In the genomic region with DNA sequence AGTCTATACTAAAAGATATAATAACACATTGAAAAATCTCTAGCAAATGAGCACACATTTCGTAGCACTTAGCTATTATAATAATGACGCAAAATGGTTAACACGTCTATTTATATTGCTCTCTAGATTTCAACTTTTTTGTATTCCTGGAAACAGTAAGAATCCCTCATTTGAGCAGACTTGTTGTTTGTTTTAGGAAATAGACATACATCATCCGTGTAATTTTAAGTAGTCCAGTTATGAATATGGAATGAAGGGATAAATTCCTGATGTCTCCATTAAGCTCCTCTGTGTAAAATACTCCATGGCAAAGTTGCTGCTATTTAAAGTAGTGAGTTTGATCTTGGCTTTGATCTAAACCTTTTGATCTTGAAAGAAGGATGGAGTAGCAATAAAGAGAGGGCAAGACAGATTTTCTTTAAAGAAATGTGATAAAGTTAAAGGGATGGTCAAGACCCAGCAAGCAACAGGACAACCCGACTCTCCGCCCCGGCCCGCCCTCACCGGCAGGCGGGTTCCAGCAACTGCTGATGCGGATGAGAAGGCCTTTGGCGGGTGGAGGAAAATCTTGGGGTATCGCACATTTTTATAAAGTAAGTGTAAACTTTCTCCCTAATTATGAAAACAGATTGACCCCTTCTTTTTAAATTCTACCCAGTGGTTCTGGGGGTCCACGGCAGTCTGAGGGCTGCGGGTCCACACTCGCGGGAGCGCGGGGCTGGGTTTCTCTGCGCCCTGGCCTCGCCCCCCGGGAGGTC, we compare ENCODE assay signal across 8 cellular contexts.
DNase-seq lines count a peak whose midpoint lies in the region; ATAC-seq and TF ChIP-seq lines count a peak whose summit lies in the region.

No MANE protein-coding gene starts in this region.

- H3K4me3 ChIP-seq in adipocyte (ENCODE audit: low read length) = peak overlapping the region; percentile 89

- peak overlapping the region; percentile 56 to 77 for H3K4me3 Mint-ChIP-seq in CD14-positive monocyte

- H3K27ac Mint-ChIP-seq in CD14-positive monocyte = no peak overlapping the region

- no peak for TF ChIP-seq CTCF in CD14-positive monocyte (IDR thresholded peaks at IDR 0.05)

- peaks cover 53 to 72% (median 58%) of the 10 kb centered on the region in 3 donors for H3K27me3 Mint-ChIP-seq in CD14-positive monocyte (ENCODE audit: low read depth in 3 of 3)

- H3K9ac ChIP-seq in adipocyte (ENCODE audit: low read length) = peak overlapping the region; percentile 94

- intact Hi-C loops in CD14-positive monocyte (cut with micrococcal nuclease) (no loop called here), left ventricle myocardium superior (cut with micrococcal nuclease) (no loop called here), posterior vena cava (cut with DNase I) (loop anchor here (2.0 to 10.0 kb wide), 3 partner anchors 97 to 199 kb away; no protein-coding TSS in a partner anchor)

- peak; percentile 41 for ATAC-seq in left ventricle myocardium superior
- no peak for ATAC-seq in GM21526 (IDR thresholded peaks at IDR 0.05; ENCODE audit: low FRiP score, unreplicated experiment)

- peaks cover 11 to 14% of the 10 kb centered on the region in 2 donors for H3K36me3 Mint-ChIP-seq in CD14-positive monocyte

- no peak for DNase-seq in CD14-positive monocyte (ENCODE audit: low spot score)
- peak; percentile 32 for DNase-seq in GM19238 (ENCODE audit: insufficient read length, low spot score)
- peak; percentile 36 for DNase-seq in NCI-H1105 treated with DMSO at 0.1 percent for 48 hours (lab: John Stamatoyannopoulos, UW)
- DNase-seq in adipocyte (ENCODE audit: low read depth) = peak; percentile 81
- DNase-seq in left ventricle myocardium superior = peak; percentile 77
- peak; percentile 90 for DNase-seq in posterior vena cava (ENCODE audit: low spot score)
- DNase-seq in activated effector memory CD4-positive, alpha-beta T cell treated with Interleukin-2 at 50 U/mL for 16 hours = no peak

- peaks cover 15% of the 10 kb centered on the region for H3K4me1 ChIP-seq in adipocyte (ENCODE audit: control insufficient read depth, insufficient read depth, low read length)

- no peaks in the 10 kb centered on the region for H3K9me3 ChIP-seq in adipocyte (ENCODE audit: control insufficient read depth, low read length)

- H3K36me3 ChIP-seq in adipocyte (ENCODE audit: control insufficient read depth, insufficient read depth, low read length, severe bottlenecking) = peaks cover 11% of the 10 kb centered on the region

- no peaks in the 10 kb centered on the region for H3K27me3 ChIP-seq in adipocyte (replicated peaks; ENCODE audit: control insufficient read depth, insufficient read depth, low read length)

- H3K4me1 Mint-ChIP-seq in CD14-positive monocyte = peaks cover 11% of the 10 kb centered on the region

- peaks cover 0 to 4% (median 2%) of the 10 kb centered on the region in 7 donors for H3K9me3 Mint-ChIP-seq in CD14-positive monocyte

Comparison
In these comparisons a context has a peak if more than half of its experiments do, and no peak if none do; other contexts are left out.
1. DNase-seq: peak in GM19238 (single experiment), NCI-H1105 treated with DMSO at 0.1 percent for 48 hours (single experiment), adipocyte (single experiment), left ventricle myocardium superior (single experiment) and posterior vena cava (single experiment); none in CD14-positive monocyte (single experiment) and activated effector memory CD4-positive, alpha-beta T cell treated with Interleukin-2 at 50 U/mL for 16 hours (single experiment).
2. intact Hi-C loops: an anchor here in posterior vena cava (2.0 to 10.0 kb wide); none called in CD14-positive monocyte and left ventricle myocardium superior.